Comparison of ENCODE assay signal across 30 cellular contexts in the genomic region with DNA sequence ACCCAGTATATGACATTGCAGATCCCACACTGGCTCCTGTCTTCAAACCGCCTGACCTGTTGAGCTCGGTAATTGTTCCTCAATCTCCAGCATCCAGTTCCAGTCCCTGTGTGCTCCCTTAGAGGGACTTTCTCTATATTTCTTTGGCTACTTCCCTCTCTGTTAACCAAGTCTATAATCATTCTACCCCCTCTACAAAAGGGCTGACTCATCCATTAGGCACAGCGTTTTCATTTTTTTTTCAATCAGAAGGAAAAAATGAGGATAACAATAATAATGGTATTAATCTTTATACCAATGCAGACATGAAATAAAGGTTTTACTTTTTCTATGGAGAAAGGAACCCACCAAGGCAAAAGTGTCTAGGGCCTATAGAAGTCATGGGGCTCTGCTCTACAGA.
DNase-seq lines count a peak whose midpoint lies in the region; ATAC-seq and TF ChIP-seq lines count a peak whose summit lies in the region.
"Had no signal": no experiment of that assay in that cellular context is flagged by ENCODE, and none has a peak within 500 bp of the region (broad histone marks: within the 10 kb centered on the region; RNA-seq: fewer than 3 reads in every experiment).

No MANE protein-coding gene starts in this region.

- no peak overlapping the region for H4K8ac ChIP-seq in neuronal stem cell (ENCODE audit: low read depth, low read length)

- no peak overlapping the region for H3K4ac ChIP-seq in neuronal stem cell (ENCODE audit: low read length)

- no peak for TF ChIP-seq CTCF in left ventricle myocardium inferior (IDR thresholded peaks at IDR 0.05; ENCODE audit: borderline replicate concordance)
- TF ChIP-seq CTCF in fibroblast of pulmonary artery (IDR thresholded peaks at IDR 0.05; ENCODE audit: low read length, missing control alignments): no peak
- no peak for TF ChIP-seq CTCF in ascending aorta (IDR thresholded peaks at IDR 0.05)
- TF ChIP-seq CTCF in right lobe of liver (IDR thresholded peaks at IDR 0.05): no peak

- WGBS in neuronal stem cell (ENCODE audit: extremely low coverage in 2 of 2, insufficient read length in 2 of 2, insufficient replicate concordance in 1 of 2), 2 donors: no CpG with 5 or more reads among the region's 3 CpGs
- 83% methylated on average over 3 of the region's 3 CpGs for whole genome bisulfite sequencing in right lobe of liver (ENCODE audit: insufficient coverage, low coverage, low lambda C conversion rate, missing lambda C conversion rate)

- intact Hi-C loops in left ventricle myocardium inferior (cut with micrococcal nuclease): no loop called here
- intact Hi-C loops in Right ventricle myocardium superior (cut with DNase I): no loop called here
- intact Hi-C loops in ascending aorta (cut with DNase I): no loop called here
- intact Hi-C loops in right lobe of liver (cut with DNase I): no loop called here

- H2BK120ac ChIP-seq in neuronal stem cell (ENCODE audit: low read depth, low read length): no peak overlapping the region

- no peak overlapping the region for H3K23ac ChIP-seq in neuronal stem cell (ENCODE audit: low read depth, low read length, poor library complexity)

- no peak overlapping the region for H3K14ac ChIP-seq in neuronal stem cell (ENCODE audit: low read length)

- H3K36me3 ChIP-seq in left ventricle myocardium inferior: peaks cover 93% of the 10 kb centered on the region
- H3K36me3 ChIP-seq in neuronal stem cell (replicated peaks in 1 of 2; ENCODE audit: control insufficient read depth in 2 of 2, insufficient read depth in 2 of 2, low read length in 2 of 2): no peaks in the 10 kb centered on the region
- no peaks in the 10 kb centered on the region for H3K36me3 ChIP-seq in ascending aorta
- H3K36me3 ChIP-seq in right lobe of liver: no peaks in the 10 kb centered on the region
- H3K36me3 ChIP-seq: colonic mucosa, prostate gland, WERI-Rb-1 had no signal

- H3K18ac ChIP-seq in neuronal stem cell (ENCODE audit: low read length): no peak overlapping the region

- H2BK15ac ChIP-seq in neuronal stem cell (ENCODE audit: low read length): no peak overlapping the region

- H3K4me3 ChIP-seq in left ventricle myocardium inferior (no peak overlapping the region), fibroblast of pulmonary artery (replicated peaks; ENCODE audit: low read depth, low read length) (no peak overlapping the region), neuronal stem cell (ENCODE audit: low read length in 2 of 2) (no peak overlapping the region), ascending aorta (no peak overlapping the region), right lobe of liver (no peak overlapping the region)
- H3K4me3 ChIP-seq: cardiac muscle cell, colonic mucosa, MG63, prostate gland had no signal

- H3K9me3 ChIP-seq in left ventricle myocardium inferior (replicated peaks) (no peaks in the 10 kb centered on the region), neuronal stem cell (replicated peaks in 1 of 2; ENCODE audit: control insufficient read depth in 2 of 2, insufficient read depth in 1 of 2, low read depth in 1 of 2, low read length in 2 of 2) (no peaks in the 10 kb centered on the region), ascending aorta (no peaks in the 10 kb centered on the region), right lobe of liver (no peaks in the 10 kb centered on the region)
- H3K9me3 ChIP-seq: colonic mucosa, MG63, prostate gland had no signal

- H2AFZ ChIP-seq in neuronal stem cell (ENCODE audit: low read length): peak overlapping the region; percentile 20

- no peak for TF ChIP-seq POLR2A in right lobe of liver (IDR thresholded peaks at IDR 0.05)

- no peak overlapping the region for H2BK5ac ChIP-seq in neuronal stem cell (ENCODE audit: low read length)

- DNase-seq in left ventricle myocardium inferior (no peak), Right ventricle myocardium superior (no peak), fibroblast of pulmonary artery (ENCODE audit: low read depth) (peak; percentile 17), neuronal stem cell (ENCODE audit: low spot score) (no peak), ascending aorta (ENCODE audit: low spot score in 2 of 2) (no peak), right lobe of liver (no peak)
- DNase-seq in activated naive CD4-positive, alpha-beta T cell (lab: John Stamatoyannopoulos, UW): no peak
- DNase-seq: activated CD4-positive, alpha-beta T cell treated with anti-CD3 and anti-CD28 coated beads for 48 hours; aorta; CD4-positive, alpha-beta T cell; colonic mucosa; effector CD8-positive, alpha-beta T cell; head of caudate nucleus; islet precursor cell; left ventricle myocardium superior; midbrain; naive thymus-derived CD4-positive, alpha-beta T cell; NCI-H1436; NCI-H2107; NCI-H446; NCI-H774; occipital lobe; WERI-Rb-1 had no signal

- peaks cover 15% of the 10 kb centered on the region for H3K4me1 ChIP-seq in left ventricle myocardium inferior
- peaks cover 0 to 7% of the 10 kb centered on the region in 2 donors for H3K4me1 ChIP-seq in neuronal stem cell (ENCODE audit: control insufficient read depth in 2 of 2, insufficient read depth in 1 of 2, low read depth in 1 of 2, low read length in 2 of 2)
- no peaks in the 10 kb centered on the region for H3K4me1 ChIP-seq in ascending aorta
- no peaks in the 10 kb centered on the region for H3K4me1 ChIP-seq in right lobe of liver
- H3K4me1 ChIP-seq: colonic mucosa, prostate gland had no signal

- H3K79me1 ChIP-seq in neuronal stem cell (ENCODE audit: low read depth, low read length): no peaks in the 10 kb centered on the region

- no peak overlapping the region for H2BK12ac ChIP-seq in neuronal stem cell (ENCODE audit: low read length)

- H3K27ac ChIP-seq in left ventricle myocardium inferior (replicated peaks) (peak overlapping the region; percentile 57), neuronal stem cell (replicated peaks; ENCODE audit: low read length) (no peak overlapping the region), ascending aorta (no peak overlapping the region), right lobe of liver (no peak overlapping the region)
- H3K27ac ChIP-seq: cardiac muscle cell, colonic mucosa, KMS-11, prostate gland, WERI-Rb-1 had no signal

- H3K27me3 ChIP-seq in left ventricle myocardium inferior (ENCODE audit: low read depth) (no peaks in the 10 kb centered on the region), neuronal stem cell (ENCODE audit: control insufficient read depth in 3 of 3, insufficient read depth in 3 of 3, low read depth in 1 of 3, low read length in 3 of 3) (no peaks in the 10 kb centered on the region), ascending aorta (no peaks in the 10 kb centered on the region), right lobe of liver (no peaks in the 10 kb centered on the region)
- H3K27me3 ChIP-seq: cardiac muscle cell, colonic mucosa, MG63 had no signal

- H3K4me2 ChIP-seq in neuronal stem cell (ENCODE audit: insufficient read depth, low read length, poor library complexity, severe bottlenecking): no peak overlapping the region
- H3K4me2 ChIP-seq: KMS-11 had no signal

- H4K91ac ChIP-seq in neuronal stem cell (ENCODE audit: low read depth, low read length, poor library complexity): no peak overlapping the region

- no peak overlapping the region for H2AK5ac ChIP-seq in neuronal stem cell (ENCODE audit: low read depth, low read length)

- no peak overlapping the region for H3K9ac ChIP-seq in neuronal stem cell (ENCODE audit: low read depth, low read length, poor library complexity)
- H3K9ac ChIP-seq: KMS-11 had no signal

- ATAC-seq in Right ventricle myocardium superior (ENCODE audit: poor library complexity) (no peak), HG03378 (IDR thresholded peaks at IDR 0.05; ENCODE audit: unreplicated experiment) (no peak), right lobe of liver (no peak)
- ATAC-seq: activated naive CD4-positive, alpha-beta T cell treated with anti-CD3 and anti-CD28 coated beads, Interleukin-2, amount 50 U/mL, for 72 hours; activated T-helper 17 cell treated with anti-CD3 and anti-CD28 coated beads, Interleukin-2, amount 50 U/mL, for 72 hours; naive thymus-derived CD4-positive, alpha-beta T cell had no signal
